12 cellular contexts compared by ENCODE assay signal in genomic region chr12:116592731-116593130, GRCh38. TPM values are rescaled to one million over a fixed set of nuclear protein-coding genes. Genes with fewer than 3 reads are reported as not detected.
DNase-seq lines count a peak whose midpoint lies in the region; ATAC-seq, FAIRE-seq and TF ChIP-seq lines count a peak whose summit lies in the region.
"Had no signal": no experiment of that assay in that cellular context is flagged by ENCODE, and none has a peak within 500 bp of the region (broad histone marks: within the 10 kb centered on the region; RNA-seq: fewer than 3 reads in every experiment).

No MANE protein-coding gene starts in this region.

- H3K4me2 ChIP-seq in hepatocyte, result peak overlapping the region; percentile 47

- H3K27me3 ChIP-seq in HL-60 (ENCODE audit: insufficient read depth, poor library complexity, severe bottlenecking) (no peaks in the 10 kb centered on the region), hepatocyte (no peaks in the 10 kb centered on the region)

- no peaks in the 10 kb centered on the region for H3K9me2 ChIP-seq in hepatocyte (replicated peaks; ENCODE audit: insufficient read depth)

- no peak overlapping the region for H3K4me3 Mint-ChIP-seq in stimulated activated naive B cell treated with anti-CD40 and anti-IgM and Interleukin-4, amounts not matched to agents 10 μg/mL and 1 μg/mL and 100 μg/mL, for 72 hours
- H3K4me3 Mint-ChIP-seq: neural crest cell had no signal

- H3K4me1 ChIP-seq in hepatocyte (ENCODE audit: insufficient read depth) (peaks cover 13% of the 10 kb centered on the region), kidney (ENCODE audit: control insufficient read depth in 1 of 2, insufficient read depth in 1 of 2, low read depth in 1 of 2, low read length in 2 of 2) (peaks cover 5 to 9% of the 10 kb centered on the region in 2 donors)

- H3K79me2 ChIP-seq in hepatocyte, result no peaks in the 10 kb centered on the region

- H3K36me3 ChIP-seq in hepatocyte (replicated peaks; ENCODE audit: insufficient read depth, low read depth), result no peaks in the 10 kb centered on the region
- no peaks in the 10 kb centered on the region for H3K36me3 ChIP-seq in kidney (ENCODE audit: control insufficient read depth in 1 of 2, insufficient read depth in 2 of 2, low read length in 2 of 2)

- FAIRE-seq in kidney (lab: Jason Lieb, UNC), result no peak

- H3K36me3 Mint-ChIP-seq in stimulated activated naive B cell treated with anti-CD40 and anti-IgM and Interleukin-4, amounts not matched to agents 10 μg/mL and 1 μg/mL and 100 μg/mL, for 72 hours, result no peaks in the 10 kb centered on the region

- peak overlapping the region; percentile 20 for H2AFZ ChIP-seq in hepatocyte

- peak in 1 of 2 experiments; percentile 86 for DNase-seq in HL-60 (ENCODE audit: low read depth in 1 of 2, low spot score in 1 of 2)
- peak; percentile 12 for DNase-seq in SKM-1 treated with dmso at 0.1 percent for 144 hours (lab: John Stamatoyannopoulos, UW; ENCODE audit: unreplicated experiment)
- no peak for DNase-seq in hepatocyte (ENCODE audit: low spot score)
- DNase-seq in stimulated activated naive B cell treated with anti-CD40 and anti-IgM and Interleukin-4, amounts not matched to agents 10 μg/mL and 1 μg/mL and 100 μg/mL, for 72 hours, result no peak
- no peak for DNase-seq in omental fat pad (ENCODE audit: low spot score)
- no peak for DNase-seq in kidney
- DNase-seq in NCI-H446 treated with DMSO at 0.1 percent for 48 hours (lab: John Stamatoyannopoulos, UW), result no peak
- DNase-seq: dermis blood vessel endothelial cell, EL, GOT3, NCI-H69 had no signal

- H3K27me3 Mint-ChIP-seq in stimulated activated naive B cell treated with anti-CD40 and anti-IgM and Interleukin-4, amounts not matched to agents 10 μg/mL and 1 μg/mL and 100 μg/mL, for 72 hours, result no peaks in the 10 kb centered on the region

- ATAC-seq in stimulated activated naive B cell treated with anti-CD40 and anti-IgM and Interleukin-4, amounts not matched to agents 10 μg/mL and 1 μg/mL and 100 μg/mL, for 72 hours (replicated peaks), result no peak
- no peak for ATAC-seq in omental fat pad (ENCODE audit: low FRiP score)

- H3K9me3 ChIP-seq in hepatocyte (ENCODE audit: low read depth) (no peaks in the 10 kb centered on the region), kidney (ENCODE audit: control insufficient read depth in 1 of 2, low read length in 2 of 2) (no peaks in the 10 kb centered on the region)

- no peak overlapping the region for H3K4me3 ChIP-seq in HL-60 (replicated peaks; ENCODE audit: insufficient read depth, low read length)
- no peak overlapping the region for H3K4me3 ChIP-seq in hepatocyte
- H3K4me3 ChIP-seq in kidney (ENCODE audit: low read length in 2 of 2), result no peak overlapping the region

- H3K27ac Mint-ChIP-seq in stimulated activated naive B cell treated with anti-CD40 and anti-IgM and Interleukin-4, amounts not matched to agents 10 μg/mL and 1 μg/mL and 100 μg/mL, for 72 hours, result peak overlapping the region; percentile 39

- no peaks in the 10 kb centered on the region for H4K20me1 ChIP-seq in hepatocyte (ENCODE audit: insufficient read depth, poor library complexity, severe bottlenecking)

- intact Hi-C loops in kidney (cut with DNase I), result no loop called here

- no peaks in the 10 kb centered on the region for H3K9me3 Mint-ChIP-seq in stimulated activated naive B cell treated with anti-CD40 and anti-IgM and Interleukin-4, amounts not matched to agents 10 μg/mL and 1 μg/mL and 100 μg/mL, for 72 hours
- H3K9me3 Mint-ChIP-seq: neural crest cell had no signal

- TF ChIP-seq CTCF in HL-60 (IDR thresholded peaks at IDR 0.05; ENCODE audit: insufficient read depth, low read length), result no peak
- TF ChIP-seq CTCF in hepatocyte (IDR thresholded peaks at IDR 0.05; ENCODE audit: poor library complexity), result no peak
- TF ChIP-seq CTCF in omental fat pad (IDR thresholded peaks at IDR 0.05), result no peak
- TF ChIP-seq CTCF in kidney (IDR thresholded peaks at IDR 0.05; ENCODE audit: borderline replicate concordance, extremely low read depth, insufficient read depth), result no peak

- no peak overlapping the region for H3K9ac ChIP-seq in kidney (ENCODE audit: low read length in 2 of 2)

- peaks cover 27 to 37% of the 10 kb centered on the region in 2 donors for H3K4me1 Mint-ChIP-seq in stimulated activated naive B cell treated with anti-CD40 and anti-IgM and Interleukin-4, amounts not matched to agents 10 μg/mL and 1 μg/mL and 100 μg/mL, for 72 hours

- H3K27ac ChIP-seq in HL-60 (replicated peaks), result peak overlapping the region; percentile 84
- peak overlapping the region; percentile 32 for H3K27ac ChIP-seq in hepatocyte
- H3K27ac ChIP-seq in kidney (ENCODE audit: low read depth in 2 of 2, low read length in 2 of 2), result peak overlapping the region in 1 of 2 donors; percentile 56

- 74% methylated on average over 8 of the region's 8 CpGs for WGBS in hepatocyte (ENCODE audit: low lambda C conversion rate, missing lambda C conversion rate)

RNA-seq across cellular contexts. Expression of gene MAP1LC3B2, which starts 33.5 kb away (rescaled TPM):
- total RNA-seq in hepatocyte (0.60 TPM in 1 of 2 replicates, not detected in the other), omental fat pad (1 to 10 TPM in 2 of 4 donors, not detected in 2; 1.7 to 7.1 TPM), kidney (2.1 TPM)
- polyA plus RNA-seq in hepatocyte (3.3 and 5.3 TPM in 2 replicates), kidney (ENCODE audit: insufficient read depth, low read depth, low replicate concordance) (4.5 TPM)
- total RNA-seq: dermis blood vessel endothelial cell had no signal
